ENCODE assay signal across 8 cellular contexts in the genomic region with DNA sequence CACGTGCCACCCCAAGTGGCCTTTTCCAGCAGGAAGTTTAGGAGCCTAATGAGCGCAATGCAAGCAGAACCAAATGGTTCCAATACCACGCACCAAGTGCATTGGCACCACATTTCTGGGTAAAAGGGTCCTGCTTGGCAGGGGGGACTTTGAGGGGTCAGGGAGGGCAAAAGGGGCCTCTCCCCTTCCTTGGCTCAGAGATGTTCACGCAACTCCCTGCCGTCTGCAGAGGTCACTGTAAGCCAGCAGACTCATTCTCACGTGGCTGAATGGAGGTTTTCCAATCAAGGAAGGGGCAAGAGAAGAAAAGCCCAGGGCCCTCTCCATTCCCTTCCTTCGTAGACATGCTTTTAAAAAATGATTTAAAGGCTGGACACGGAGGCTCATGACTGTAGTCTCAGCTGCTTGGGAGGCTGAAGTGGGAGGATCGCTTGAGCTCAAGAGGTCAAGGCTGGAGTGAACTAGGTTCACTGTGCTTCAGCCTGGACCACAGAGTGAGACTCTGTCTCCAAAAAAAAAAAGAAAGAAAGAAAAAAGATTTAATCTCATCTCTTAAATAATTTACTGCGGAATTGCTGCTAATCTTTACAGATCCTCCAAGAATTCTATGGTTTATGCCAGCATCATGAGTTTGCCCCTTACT.
DNase-seq lines count a peak whose midpoint lies in the region; ATAC-seq, FAIRE-seq and TF ChIP-seq lines count a peak whose summit lies in the region.

No MANE protein-coding gene starts in this region.

- H3K4me3 ChIP-seq in K562 = no peak overlapping the region

- no peak for FAIRE-seq in K562 (lab: Jason Lieb, UNC)

- no peak for TF ChIP-seq POLR2A in K562 (conservative IDR thresholded peaks at IDR 0.05)

- intact Hi-C loops in K562 (cut with micrococcal nuclease) = loop anchor here (1.0 to 5.0 kb wide), 5 partner anchors 49 to 355 kb away; no protein-coding TSS in a partner anchor

- no peaks in the 10 kb centered on the region for H3K9me3 ChIP-seq in K562 (replicated peaks; ENCODE audit: control insufficient read depth, insufficient read depth, low read depth, low read length)

- peak; percentile 75 to 82 for TF ChIP-seq RAD21 in K562 (CRISPR knock-in tag; conservative IDR thresholded peaks at IDR 0.05 in 1 of 2, IDR thresholded peaks at IDR 0.05 in 1 of 2)

- no peaks in the 10 kb centered on the region for H4K20me1 ChIP-seq in K562 (replicated peaks; ENCODE audit: control insufficient read depth, insufficient read depth, low read length)

- DNase-seq in SHP77 (lab: John Stamatoyannopoulos, UW) (peak; percentile 33 to 34), SHP77 treated with DMSO at 0.1 percent for 48 hours (lab: John Stamatoyannopoulos, UW) (no peak), NCI-H526 treated with DMSO at 0.1 percent for 48 hours (lab: John Stamatoyannopoulos, UW) (peak; percentile 9), K562 (ENCODE audit: extremely low read depth in 1 of 4, low spot score in 3 of 4) (peak in 1 of 4 experiments; percentile 51), pons (ENCODE audit: low spot score) (peak; percentile 48), CD1c-positive myeloid dendritic cell (ENCODE audit: extremely low spot score) (no peak), kidney tubule cell (ENCODE audit: low spot score) (no peak)

- peaks cover 0 to 13% of the 10 kb centered on the region in 2 experiments; a peak in 2 of 5 replicates for H3K4me1 ChIP-seq in K562 (replicated peaks in 1 of 2; ENCODE audit: control insufficient read depth in 2 of 2, insufficient read depth in 2 of 2, low read length in 2 of 2)

- H3K9me1 ChIP-seq in K562 (ENCODE audit: control insufficient read depth, insufficient read depth, low read length) = no peaks in the 10 kb centered on the region

- POLR2A ChIA-PET in K562 (lab: Yijun Ruan, JAX) = interaction anchor here (1.1 kb wide), 1 partner anchor 14 kb away, joined by 3 read pairs; no protein-coding TSS in a partner anchor

- TF ChIP-seq CTCF in K562 (IDR thresholded peaks at IDR 0.05 in 2 of 3, conservative IDR thresholded peaks at IDR 0.05 in 1 of 3; ENCODE audit: insufficient read depth in 2 of 3, low read depth in 1 of 3, low read length in 3 of 3) = peak; percentile 62 to 71 (median 66)

- H2AFZ ChIP-seq in K562 (ENCODE audit: low read depth, low read length) = no peak overlapping the region

- no peak overlapping the region for H3K27ac ChIP-seq in K562 (ENCODE audit: extremely low read depth, low read depth, low read length)

- BruUV-seq in K562 (replicated peaks; lab: Mats Ljungman, UMichigan) = no TSS peak

- TF ChIP-seq EP300 in K562 (IDR thresholded peaks at IDR 0.05; ENCODE audit: low read length) = no peak

- no peak for ATAC-seq in K562
- no peak for ATAC-seq in HG03280 (IDR thresholded peaks at IDR 0.05; ENCODE audit: unreplicated experiment)

- H3K36me3 ChIP-seq in K562 (ENCODE audit: control insufficient read depth, insufficient read depth, low read length) = no peaks in the 10 kb centered on the region

- in situ Hi-C loops in K562 (cut with MboI) = loop anchor here (5.0 kb wide), 2 partner anchors 58 to 253 kb away; no protein-coding TSS in a partner anchor

- no peak overlapping the region for H3K4me2 ChIP-seq in K562 (ENCODE audit: insufficient read depth, low read length)

- H3K27me3 ChIP-seq in K562 (ENCODE audit: control insufficient read depth in 2 of 2, insufficient read depth in 2 of 2, low read length in 2 of 2) = peaks cover 9 to 13% of the 10 kb centered on the region in 2 experiments; a peak in 4 of 5 replicates

- H3K9ac ChIP-seq in K562 (ENCODE audit: insufficient read depth in 1 of 2, low read depth in 2 of 2, low read length in 2 of 2) = no peak overlapping the region

- WGBS in K562 (ENCODE audit: insufficient coverage, low coverage, missing lambda C conversion rate) = 20% methylated on average over 10 of the region's 10 CpGs

- CTCF ChIA-PET in K562 (lab: Yijun Ruan, JAX; ENCODE audit: low intra/inter-chr PET ratio) = interaction anchor here (0.7 to 3.0 kb wide), 6 partner anchors 48 to 355 kb away, joined by 3 to 12 read pairs (median 4); no protein-coding TSS in a partner anchor

- H3K79me2 ChIP-seq in K562 (ENCODE audit: control insufficient read depth, insufficient read depth, low read length) = no peaks in the 10 kb centered on the region

TF ChIP-seq in K562, 482 proteins besides CTCF, POLR2A, EP300 and RAD21 (continues in another document):
- TF ChIP-seq KLF16 (IDR thresholded peaks at IDR 0.05) (no peak), CTBP1 (IDR thresholded peaks at IDR 0.05; ENCODE audit: borderline replicate concordance) (peak; percentile 18; the same call in 1 of the 2 replicates), CEBPG (CRISPR knock-in tag; IDR thresholded peaks at IDR 0.05) (0 out of 2 replicates have a peak, but pooled peaks have one; percentile 10), CEBPG (tag; conservative IDR thresholded peaks at IDR 0.05 in 1 of 2, IDR thresholded peaks at IDR 0.05 in 1 of 2) (no peak), OTX1 (CRISPR knock-in tag; IDR thresholded peaks at IDR 0.05) (no peak), HDAC2 (IDR thresholded peaks at IDR 0.05) (no peak), PTTG1 (tag; IDR thresholded peaks at IDR 0.05; ENCODE audit: low read depth) (no peak), TAF15 (IDR thresholded peaks at IDR 0.05; ENCODE audit: low read depth, low read length) (no peak), ZNF583 (CRISPR knock-in tag; IDR thresholded peaks at IDR 0.05) (no peak), ARID3A (IDR thresholded peaks at IDR 0.05; ENCODE audit: borderline replicate concordance, low read depth, low read length) (no peak), FOSL1 (tag; conservative IDR thresholded peaks at IDR 0.05) (no peak), ZSCAN32 (CRISPR knock-in tag; IDR thresholded peaks at IDR 0.05) (no peak), CHCHD3 (CRISPR knock-in tag; IDR thresholded peaks at IDR 0.05) (no peak), ERF (CRISPR knock-in tag; IDR thresholded peaks at IDR 0.05) (no peak), PHF20 (IDR thresholded peaks at IDR 0.05; ENCODE audit: partially characterized antibody) (no peak), MYC (IDR thresholded peaks at IDR 0.05; ENCODE audit: low read depth, low read length) (peak; percentile 71), MYC (CRISPR knock-in tag; IDR thresholded peaks at IDR 0.05; ENCODE audit: borderline replicate concordance, low read depth) (no peak), ESRRA (IDR thresholded peaks at IDR 0.05; ENCODE audit: borderline replicate concordance, low read depth) (no peak), U2AF2 (optimal IDR thresholded peaks at IDR 0.05; ENCODE audit: low read depth, low read length) (no peak), MXI1 (IDR thresholded peaks at IDR 0.05; ENCODE audit: low read depth, low read length) (no peak), ZNF165 (CRISPR knock-in tag; IDR thresholded peaks at IDR 0.05; ENCODE audit: borderline replicate concordance) (no peak), ZBTB7A (IDR thresholded peaks at IDR 0.05; ENCODE audit: borderline replicate concordance, control insufficient read depth, low read depth, low read length) (peak; percentile 72; the same call in 1 of the 2 replicates)
- TF ChIP-seq, protein P1, sequence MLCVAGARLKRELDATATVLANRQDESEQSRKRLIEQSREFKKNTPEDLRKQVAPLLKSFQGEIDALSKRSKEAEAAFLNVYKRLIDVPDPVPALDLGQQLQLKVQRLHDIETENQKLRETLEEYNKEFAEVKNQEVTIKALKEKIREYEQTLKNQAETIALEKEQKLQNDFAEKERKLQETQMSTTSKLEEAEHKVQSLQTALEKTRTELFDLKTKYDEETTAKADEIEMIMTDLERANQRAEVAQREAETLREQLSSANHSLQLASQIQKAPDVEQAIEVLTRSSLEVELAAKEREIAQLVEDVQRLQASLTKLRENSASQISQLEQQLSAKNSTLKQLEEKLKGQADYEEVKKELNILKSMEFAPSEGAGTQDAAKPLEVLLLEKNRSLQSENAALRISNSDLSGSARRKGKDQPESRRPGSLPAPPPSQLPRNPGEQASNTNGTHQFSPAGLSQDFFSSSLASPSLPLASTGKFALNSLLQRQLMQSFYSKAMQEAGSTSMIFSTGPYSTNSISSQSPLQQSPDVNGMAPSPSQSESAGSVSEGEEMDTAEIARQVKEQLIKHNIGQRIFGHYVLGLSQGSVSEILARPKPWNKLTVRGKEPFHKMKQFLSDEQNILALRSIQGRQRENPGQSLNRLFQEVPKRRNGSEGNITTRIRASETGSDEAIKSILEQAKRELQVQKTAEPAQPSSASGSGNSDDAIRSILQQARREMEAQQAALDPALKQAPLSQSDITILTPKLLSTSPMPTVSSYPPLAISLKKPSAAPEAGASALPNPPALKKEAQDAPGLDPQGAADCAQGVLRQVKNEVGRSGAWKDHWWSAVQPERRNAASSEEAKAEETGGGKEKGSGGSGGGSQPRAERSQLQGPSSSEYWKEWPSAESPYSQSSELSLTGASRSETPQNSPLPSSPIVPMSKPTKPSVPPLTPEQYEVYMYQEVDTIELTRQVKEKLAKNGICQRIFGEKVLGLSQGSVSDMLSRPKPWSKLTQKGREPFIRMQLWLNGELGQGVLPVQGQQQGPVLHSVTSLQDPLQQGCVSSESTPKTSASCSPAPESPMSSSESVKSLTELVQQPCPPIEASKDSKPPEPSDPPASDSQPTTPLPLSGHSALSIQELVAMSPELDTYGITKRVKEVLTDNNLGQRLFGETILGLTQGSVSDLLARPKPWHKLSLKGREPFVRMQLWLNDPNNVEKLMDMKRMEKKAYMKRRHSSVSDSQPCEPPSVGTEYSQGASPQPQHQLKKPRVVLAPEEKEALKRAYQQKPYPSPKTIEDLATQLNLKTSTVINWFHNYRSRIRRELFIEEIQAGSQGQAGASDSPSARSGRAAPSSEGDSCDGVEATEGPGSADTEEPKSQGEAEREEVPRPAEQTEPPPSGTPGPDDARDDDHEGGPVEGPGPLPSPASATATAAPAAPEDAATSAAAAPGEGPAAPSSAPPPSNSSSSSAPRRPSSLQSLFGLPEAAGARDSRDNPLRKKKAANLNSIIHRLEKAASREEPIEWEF (CRISPR knock-in tag; IDR thresholded peaks at IDR 0.05) = no peak

Comparison
In these comparisons a context has a peak if more than half of its experiments do, and no peak if none do; other contexts are left out.
1. DNase-seq: peak in SHP77 (2 of 2), NCI-H526 treated with DMSO at 0.1 percent for 48 hours (single experiment) and pons (single experiment); none in SHP77 treated with DMSO at 0.1 percent for 48 hours (single experiment), CD1c-positive myeloid dendritic cell (single experiment) and kidney tubule cell (single experiment).